In the genomic region with DNA sequence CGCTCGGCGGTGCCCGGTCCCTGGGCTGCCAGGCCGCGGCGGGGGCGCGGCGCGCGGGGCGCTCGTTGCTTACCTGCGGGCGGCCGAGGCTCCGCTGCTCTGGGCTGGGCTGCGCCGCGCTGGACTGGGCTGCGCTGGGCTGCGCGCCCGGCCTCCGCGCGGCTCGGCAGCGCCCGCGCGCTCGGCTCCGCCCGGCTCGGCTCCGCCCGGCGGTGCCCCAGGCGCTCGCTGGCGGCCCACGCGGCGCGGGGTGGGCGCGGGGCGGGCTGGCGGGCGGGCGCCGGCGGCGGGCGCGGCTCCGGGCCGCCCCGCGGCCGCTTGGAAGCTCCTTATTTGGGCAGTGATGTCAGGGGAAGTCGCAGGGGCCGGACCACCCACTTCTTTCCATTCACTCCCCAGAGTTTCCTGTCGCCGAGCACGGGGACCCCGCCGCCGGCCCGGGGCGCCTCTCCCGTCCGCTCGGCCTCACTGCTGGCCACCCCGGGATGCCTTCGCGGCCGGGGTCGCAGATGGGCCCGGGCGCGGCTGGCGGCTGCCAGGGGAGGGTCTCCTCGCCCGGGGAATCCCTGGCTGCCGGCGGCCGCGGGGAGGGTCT, we compare ENCODE assay signal across 8 cellular contexts.
DNase-seq lines count a peak whose midpoint lies in the region; ATAC-seq and TF ChIP-seq lines count a peak whose summit lies in the region.

No MANE protein-coding gene starts in this region.

- H3K4me1 Mint-ChIP-seq in immature natural killer cell, result peaks cover 46 to 48% of the 10 kb centered on the region in 2 donors

- peaks cover 31% of the 10 kb centered on the region for H3K27me3 ChIP-seq in HUES6 (ENCODE audit: control insufficient read depth, insufficient read depth, low read length)
- H3K27me3 ChIP-seq in brain microvascular endothelial cell (replicated peaks), result no peaks in the 10 kb centered on the region

- H3K9me3 Mint-ChIP-seq in immature natural killer cell, result no peaks in the 10 kb centered on the region

- TF ChIP-seq CTCF in brain microvascular endothelial cell (IDR thresholded peaks at IDR 0.05; ENCODE audit: low read depth, low read length, missing control alignments), result no peak

- H3K27me3 Mint-ChIP-seq in immature natural killer cell (ENCODE audit: low read depth in 3 of 3), result peaks cover 4 to 5% (median 5%) of the 10 kb centered on the region in 3 donors

- peak overlapping the region; percentile 79 for H3K4me3 ChIP-seq in HUES6 (ENCODE audit: low read depth, low read length)
- H3K4me3 ChIP-seq in brain microvascular endothelial cell (ENCODE audit: low read depth, low read length), result peak overlapping the region; percentile 81

- H3K4me1 ChIP-seq in HUES6 (ENCODE audit: control insufficient read depth, insufficient read depth, low read length), result peaks cover 30% of the 10 kb centered on the region; the same call in 1 of the 2 replicates

- in situ Hi-C loops in brain microvascular endothelial cell (cut with HindIII; ENCODE audit: low pct_ligation_motif_present, low sequenced_read_pairs), result no loop called here

- H3K27ac ChIP-seq in HUES6 (ENCODE audit: low read depth, low read length) (no peak overlapping the region; the same call in 1 of the 2 replicates), brain microvascular endothelial cell (peak overlapping the region; percentile 76)

- peak overlapping the region; percentile 45 for H3K9ac ChIP-seq in HUES6 (ENCODE audit: low read length)

- DNase-seq in COR-L47 (lab: John Stamatoyannopoulos, UW) (peak; percentile 41), UCSD-AML1 (lab: John Stamatoyannopoulos, UW; ENCODE audit: unreplicated experiment) (peak; percentile 75), brain microvascular endothelial cell (peak; percentile 55), immature natural killer cell (peak; percentile 74 to 81 (median 79)), DMS153 treated with DMSO at 0.1 percent for 48 hours (lab: John Stamatoyannopoulos, UW; ENCODE audit: unreplicated experiment) (no peak)
- DNase-seq in stimulated activated CD4-positive, alpha-beta T cell treated with anti-CD3 and anti-CD28 coated beads, Interleukin-15, amount 100 ng/mL, for 24 hours, result peak; percentile 87

- H3K27ac Mint-ChIP-seq in immature natural killer cell, result no peak overlapping the region

- H3K9me3 ChIP-seq in HUES6 (ENCODE audit: control insufficient read depth, insufficient read depth, low read depth, low read length), result no peaks in the 10 kb centered on the region

- no peaks in the 10 kb centered on the region for H3K36me3 Mint-ChIP-seq in immature natural killer cell

- H3K36me3 ChIP-seq in HUES6 (ENCODE audit: control insufficient read depth, insufficient read depth, low read length) (no peaks in the 10 kb centered on the region), brain microvascular endothelial cell (replicated peaks) (no peaks in the 10 kb centered on the region)

- peak overlapping the region in 4 of 5 donors; percentile 35 to 45 (median 39) for H3K4me3 Mint-ChIP-seq in immature natural killer cell

- peak; percentile 34 for ATAC-seq in GM19468 (IDR thresholded peaks at IDR 0.05; ENCODE audit: extremely low read depth, unreplicated experiment)
